1 cellular context compared by ENCODE assay signal in the genomic region with DNA sequence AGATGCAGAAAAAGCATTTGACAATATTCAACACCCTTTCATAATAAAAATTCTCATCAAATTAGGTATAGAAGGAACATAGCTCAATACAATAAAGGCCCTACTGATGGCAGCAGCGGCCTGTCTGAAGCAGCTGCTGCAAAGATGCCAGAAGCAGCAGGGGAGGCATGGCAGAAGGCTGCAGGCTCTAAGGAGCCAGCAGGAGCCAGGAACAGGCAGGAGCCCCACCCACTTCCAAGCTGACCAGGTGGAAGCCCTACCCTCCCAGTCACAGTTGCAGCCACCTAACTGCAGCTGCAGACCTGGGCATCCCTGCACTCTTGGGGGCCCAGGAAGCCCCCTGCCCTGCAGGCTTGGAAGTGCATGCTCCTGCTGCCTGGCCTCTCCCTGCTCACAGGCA.
TF ChIP-seq lines count a peak whose summit lies in the region.

No MANE protein-coding gene starts in this region.

TF ChIP-seq in neural cell, 6 proteins besides CTCF, POLR2A, EP300 and RAD21 (continued from another document):
- TF ChIP-seq REST (IDR thresholded peaks at IDR 0.05; ENCODE audit: borderline replicate concordance) (no peak), POLR2AphosphoS5 (IDR thresholded peaks at IDR 0.05) (no peak)
